ENCODE assay signal across 15 cellular contexts in the genomic region with DNA sequence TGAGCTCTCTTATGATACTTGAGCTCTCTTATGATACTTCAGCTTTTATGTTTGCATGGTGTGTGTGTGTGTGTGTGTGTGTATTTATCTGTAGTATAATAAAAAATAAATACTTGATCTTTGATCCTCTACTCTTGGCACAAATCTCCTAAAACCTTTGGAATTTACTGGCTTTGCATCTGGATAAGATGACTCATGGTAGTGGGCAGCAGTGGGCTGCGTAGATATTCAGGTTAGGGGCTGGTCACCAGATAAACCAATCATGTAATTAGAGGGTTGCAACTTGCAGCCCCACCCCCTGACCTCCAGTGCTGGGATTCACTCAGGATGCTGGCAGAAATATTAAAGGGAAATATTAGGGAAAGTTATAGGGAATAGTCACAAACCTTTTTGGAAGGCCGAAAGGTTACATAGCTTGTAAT.
DNase-seq lines count a peak whose midpoint lies in the region; ATAC-seq and TF ChIP-seq lines count a peak whose summit lies in the region.
"Had no signal": no experiment of that assay in that cellular context is flagged by ENCODE, and none has a peak within 500 bp of the region (broad histone marks: within the 10 kb centered on the region; RNA-seq: fewer than 3 reads in every experiment).

No MANE protein-coding gene starts in this region.

- TF ChIP-seq CTCF in HEK293 (tag by site-specific recombination; IDR thresholded peaks at IDR 0.05) (no peak), fibroblast of lung (conservative IDR thresholded peaks at IDR 0.05 in 1 of 2, IDR thresholded peaks at IDR 0.05 in 1 of 2; ENCODE audit: low read depth in 1 of 2, low read length in 2 of 2) (no peak), progenitor cell of endocrine pancreas (IDR thresholded peaks at IDR 0.05; ENCODE audit: unreplicated experiment) (no peak)

- H3K27ac ChIP-seq in HEK293 (ENCODE audit: extremely low read depth, low read depth, low read length), result no peak overlapping the region
- H3K27ac ChIP-seq in fibroblast of lung (ENCODE audit: insufficient read depth, low read length), result no peak overlapping the region
- H3K27ac ChIP-seq: epithelial cell of prostate, PC-9, sigmoid colon had no signal

- peaks cover 20% of the 10 kb centered on the region for H3K9me3 Mint-ChIP-seq in progenitor cell of endocrine pancreas (ENCODE audit: low read depth)
- H3K9me3 Mint-ChIP-seq in activated T-helper 1 cell treated with anti-CD3 and anti-CD28 coated beads, Interleukin-12 subunit alpha, Interleukin-12 subunit beta, Interleukin-2, Interleukin-4 antibody, amounts not matched to agents 30 ng/mL and 10 ng/mL and 1 ng/mL, durations not matched to agents 14 hours and 24 hours and 36 hours, result no peaks in the 10 kb centered on the region

- H3K36me3 Mint-ChIP-seq in progenitor cell of endocrine pancreas (ENCODE audit: insufficient read depth), result peaks cover 9% of the 10 kb centered on the region
- no peaks in the 10 kb centered on the region for H3K36me3 Mint-ChIP-seq in activated T-helper 1 cell treated with anti-CD3 and anti-CD28 coated beads, Interleukin-12 subunit alpha, Interleukin-12 subunit beta, Interleukin-2, Interleukin-4 antibody, amounts not matched to agents 30 ng/mL and 10 ng/mL and 1 ng/mL, durations not matched to agents 14 hours and 24 hours and 36 hours (ENCODE audit: low read depth)

- intact Hi-C loops in activated T-helper 1 cell treated with anti-CD3 and anti-CD28 coated beads, Interleukin-12 subunit alpha, Interleukin-12 subunit beta, Interleukin-2, Interleukin-4 antibody, amounts not matched to agents 30 ng/mL and 10 ng/mL and 1 ng/mL, durations not matched to agents 14 hours and 24 hours and 36 hours (cut with micrococcal nuclease), result no loop called here

- peak overlapping the region; percentile 98 for H3K27ac Mint-ChIP-seq in progenitor cell of endocrine pancreas
- no peak overlapping the region for H3K27ac Mint-ChIP-seq in activated T-helper 1 cell treated with anti-CD3 and anti-CD28 coated beads, Interleukin-12 subunit alpha, Interleukin-12 subunit beta, Interleukin-2, Interleukin-4 antibody, amounts not matched to agents 30 ng/mL and 10 ng/mL and 1 ng/mL, durations not matched to agents 14 hours and 24 hours and 36 hours
- H3K27ac Mint-ChIP-seq: CD4-positive, alpha-beta T cell; T-helper 17 cell had no signal

- peaks cover 38% of the 10 kb centered on the region for H3K4me1 Mint-ChIP-seq in progenitor cell of endocrine pancreas (ENCODE audit: low read depth)
- H3K4me1 Mint-ChIP-seq in activated T-helper 1 cell treated with anti-CD3 and anti-CD28 coated beads, Interleukin-12 subunit alpha, Interleukin-12 subunit beta, Interleukin-2, Interleukin-4 antibody, amounts not matched to agents 30 ng/mL and 10 ng/mL and 1 ng/mL, durations not matched to agents 14 hours and 24 hours and 36 hours (ENCODE audit: low read depth), result no peaks in the 10 kb centered on the region
- H3K4me1 Mint-ChIP-seq: T-helper 17 cell had no signal

- H4K20me1 ChIP-seq in fibroblast of lung (ENCODE audit: control insufficient read depth, extremely low read depth, insufficient read depth, low read length), result no peaks in the 10 kb centered on the region

- ATAC-seq in GM21737 (IDR thresholded peaks at IDR 0.05; ENCODE audit: unreplicated experiment), result no peak
- ATAC-seq: T-helper 17 cell had no signal

- DNase-seq in NCI-H69 (lab: John Stamatoyannopoulos, UW) (peak; percentile 79), fibroblast of lung (ENCODE audit: low read depth in 2 of 2) (peak; percentile 19 to 63), progenitor cell of endocrine pancreas (ENCODE audit: low spot score, unreplicated experiment) (no peak), T-helper 1 cell (no peak), NCI-H2227 treated with DMSO at 0.1 percent for 48 hours (lab: John Stamatoyannopoulos, UW) (no peak)
- no peak for DNase-seq in activated T-helper 1 cell treated with anti-CD3 and anti-CD28 coated beads, Interleukin-12 subunit alpha, Interleukin-12 subunit beta, Interleukin-2, Interleukin-4 antibody, amounts not matched to agents 30 ng/mL and 10 ng/mL and 1 ng/mL, durations not matched to agents 14 hours and 24 hours and 36 hours (ENCODE audit: low spot score)
- DNase-seq: activated CD4-positive, alpha-beta T cell treated with anti-CD3 and anti-CD28 coated beads, Interleukin-2, amount 50 U/mL, for 48 hours; activated effector memory CD4-positive, alpha-beta T cell treated with Interleukin-2 at 50 U/mL for 16 hours; CD4-positive, alpha-beta T cell; PC-9; sigmoid colon; T-helper 17 cell had no signal

- H3K36me3 ChIP-seq in HEK293 (ENCODE audit: control insufficient read depth in 2 of 2, insufficient read depth in 1 of 2, low read length in 2 of 2) (no peaks in the 10 kb centered on the region), fibroblast of lung (ENCODE audit: control insufficient read depth, insufficient read depth, low read length) (no peaks in the 10 kb centered on the region)
- H3K36me3 ChIP-seq: sigmoid colon had no signal

- CTCF ChIA-PET in HEK293 (lab: Yijun Ruan, JAX), result interaction anchor here (0.9 to 1.2 kb wide), 2 partner anchors 146 to 172 kb away, joined by 3 to 5 read pairs; no protein-coding TSS in a partner anchor

- H3K4me3 ChIP-seq in HEK293 (ENCODE audit: low read depth, low read length) (no peak overlapping the region), fibroblast of lung (replicated peaks in 1 of 4; ENCODE audit: control extremely low read depth in 1 of 4, insufficient read depth in 1 of 4, low read depth in 3 of 4, low read length in 4 of 4) (no peak overlapping the region)
- H3K4me3 ChIP-seq: PC-9, sigmoid colon had no signal

- H3K4me1 ChIP-seq in HEK293 (ENCODE audit: control insufficient read depth, insufficient read depth, low read length) (peaks cover 2% of the 10 kb centered on the region; the same call in 1 of the 2 replicates), fibroblast of lung (ENCODE audit: control insufficient read depth, extremely low read depth, insufficient read depth, low read length) (no peaks in the 10 kb centered on the region)

- no peaks in the 10 kb centered on the region for H3K27me3 ChIP-seq in fibroblast of lung (ENCODE audit: control insufficient read depth, insufficient read depth, low read length)
- H3K27me3 ChIP-seq: sigmoid colon had no signal

- H2AFZ ChIP-seq in fibroblast of lung (ENCODE audit: low read length), result no peak overlapping the region
- H2AFZ ChIP-seq: PC-9 had no signal

- H3K79me2 ChIP-seq in fibroblast of lung (ENCODE audit: control insufficient read depth, insufficient read depth, low read length), result no peaks in the 10 kb centered on the region

- POLR2A ChIA-PET in HEK293 (lab: Yijun Ruan, JAX), result interaction anchor here (1.8 kb wide), 1 partner anchor 8 kb away, joined by 3 read pairs; no protein-coding TSS in a partner anchor

- H3K4me3 Mint-ChIP-seq in progenitor cell of endocrine pancreas (ENCODE audit: low read depth), result peak overlapping the region; percentile 7
- H3K4me3 Mint-ChIP-seq in activated T-helper 1 cell treated with anti-CD3 and anti-CD28 coated beads, Interleukin-12 subunit alpha, Interleukin-12 subunit beta, Interleukin-2, Interleukin-4 antibody, amounts not matched to agents 30 ng/mL and 10 ng/mL and 1 ng/mL, durations not matched to agents 14 hours and 24 hours and 36 hours, result no peak overlapping the region
- H3K4me3 Mint-ChIP-seq: CD4-positive, alpha-beta T cell; T-helper 17 cell had no signal

- no peak overlapping the region for H3K4me2 ChIP-seq in fibroblast of lung (ENCODE audit: extremely low read depth, insufficient read depth, low read length)
- H3K4me2 ChIP-seq: PC-9 had no signal

- H3K27me3 Mint-ChIP-seq in progenitor cell of endocrine pancreas, result no peaks in the 10 kb centered on the region
- H3K27me3 Mint-ChIP-seq in activated T-helper 1 cell treated with anti-CD3 and anti-CD28 coated beads, Interleukin-12 subunit alpha, Interleukin-12 subunit beta, Interleukin-2, Interleukin-4 antibody, amounts not matched to agents 30 ng/mL and 10 ng/mL and 1 ng/mL, durations not matched to agents 14 hours and 24 hours and 36 hours (ENCODE audit: insufficient read depth), result peaks cover 5% of the 10 kb centered on the region
- H3K27me3 Mint-ChIP-seq: CD4-positive, alpha-beta T cell; T-helper 17 cell had no signal

- no peak overlapping the region for H3K9ac ChIP-seq in fibroblast of lung (ENCODE audit: insufficient read depth, low read length)

- H3K9me3 ChIP-seq in HEK293 (ENCODE audit: control insufficient read depth, insufficient read depth, low read depth, low read length), result no peaks in the 10 kb centered on the region
- H3K9me3 ChIP-seq in fibroblast of lung (ENCODE audit: control insufficient read depth, insufficient read depth, low read depth, low read length), result no peaks in the 10 kb centered on the region
- H3K9me3 ChIP-seq: sigmoid colon had no signal

TF ChIP-seq in HEK293, 187 proteins besides CTCF, POLR2A, EP300 and RAD21 (continues in another document):
- TF ChIP-seq ZNF335 (tag by site-specific recombination; conservative IDR thresholded peaks at IDR 0.05) (0 out of 2 replicates have a peak, but pooled peaks have one; percentile 22), ZNF747 (tag by site-specific recombination; IDR thresholded peaks at IDR 0.05) (no peak), ZNF10 (tag by site-specific recombination; IDR thresholded peaks at IDR 0.05) (no peak), YY1 (tag by site-specific recombination; IDR thresholded peaks at IDR 0.05) (no peak), EGR2 (tag by site-specific recombination; IDR thresholded peaks at IDR 0.05; ENCODE audit: low read depth) (peak; percentile 77), ZNF623 (tag by site-specific recombination; IDR thresholded peaks at IDR 0.05) (no peak), ZNF768 (tag by site-specific recombination; IDR thresholded peaks at IDR 0.05) (no peak), OVOL3 (tag by site-specific recombination; IDR thresholded peaks at IDR 0.05) (no peak), ZNF843 (tag by site-specific recombination; IDR thresholded peaks at IDR 0.05) (peak; percentile 35; the same call in 1 of the 2 replicates), ZNF292 (tag by site-specific recombination; IDR thresholded peaks at IDR 0.05; ENCODE audit: borderline replicate concordance, low read depth) (no peak), ZNF664 (tag by site-specific recombination; IDR thresholded peaks at IDR 0.05) (no peak), ZNF701 (tag by site-specific recombination; IDR thresholded peaks at IDR 0.05) (no peak)
- TF ChIP-seq, protein P1, sequence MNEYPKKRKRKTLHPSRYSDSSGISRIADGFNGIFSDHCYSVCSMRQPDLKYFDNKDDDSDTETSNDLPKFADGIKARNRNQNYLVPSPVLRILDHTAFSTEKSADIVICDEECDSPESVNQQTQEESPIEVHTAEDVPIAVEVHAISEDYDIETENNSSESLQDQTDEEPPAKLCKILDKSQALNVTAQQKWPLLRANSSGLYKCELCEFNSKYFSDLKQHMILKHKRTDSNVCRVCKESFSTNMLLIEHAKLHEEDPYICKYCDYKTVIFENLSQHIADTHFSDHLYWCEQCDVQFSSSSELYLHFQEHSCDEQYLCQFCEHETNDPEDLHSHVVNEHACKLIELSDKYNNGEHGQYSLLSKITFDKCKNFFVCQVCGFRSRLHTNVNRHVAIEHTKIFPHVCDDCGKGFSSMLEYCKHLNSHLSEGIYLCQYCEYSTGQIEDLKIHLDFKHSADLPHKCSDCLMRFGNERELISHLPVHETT (tag by site-specific recombination; IDR thresholded peaks at IDR 0.05), result no peak

Comparison
In these comparisons a context has a peak if more than half of its experiments do, and no peak if none do; other contexts are left out.
1. DNase-seq: peak in NCI-H69 (single experiment) and fibroblast of lung (2 of 2); none in progenitor cell of endocrine pancreas (single experiment), T-helper 1 cell (0 of 5), NCI-H2227 treated with DMSO at 0.1 percent for 48 hours (single experiment) and activated T-helper 1 cell treated with anti-CD3 and anti-CD28 coated beads, Interleukin-12 subunit alpha, Interleukin-12 subunit beta, Interleukin-2, Interleukin-4 antibody, amounts not matched to agents 30 ng/mL and 10 ng/mL and 1 ng/mL, durations not matched to agents 14 hours and 24 hours and 36 hours (single experiment).